35 cellular contexts compared by ENCODE assay signal in the genomic region with DNA sequence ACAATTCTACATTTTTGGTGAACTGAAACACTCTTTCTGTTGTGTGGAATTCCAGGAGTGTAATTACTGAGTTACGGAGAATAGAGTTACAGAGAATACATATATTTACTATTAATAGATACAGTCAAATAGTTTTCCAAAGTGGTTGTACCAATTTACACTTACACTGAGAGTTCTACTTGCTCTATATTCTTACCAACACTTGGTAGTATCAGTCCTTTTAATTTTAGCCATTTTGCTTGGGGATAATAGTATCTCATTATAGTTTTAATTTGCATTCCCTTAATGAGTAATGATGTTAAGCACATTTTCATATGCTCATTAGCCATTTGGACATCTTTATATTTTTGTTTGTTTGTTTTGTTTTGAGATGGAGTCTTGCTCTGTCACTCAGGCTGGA. TPM values are rescaled to one million over a fixed set of nuclear protein-coding genes. Genes with fewer than 3 reads are reported as not detected.
DNase-seq lines count a peak whose midpoint lies in the region; ATAC-seq, FAIRE-seq and TF ChIP-seq lines count a peak whose summit lies in the region.
"Had no signal": no experiment of that assay in that cellular context is flagged by ENCODE, and none has a peak within 500 bp of the region (broad histone marks: within the 10 kb centered on the region; RNA-seq: fewer than 3 reads in every experiment).

No MANE protein-coding gene starts in this region.

- no peaks in the 10 kb centered on the region for H3K9me1 ChIP-seq in K562 (ENCODE audit: control insufficient read depth, insufficient read depth, low read length)

- H4K20me1 ChIP-seq in K562 (replicated peaks; ENCODE audit: control insufficient read depth, insufficient read depth, low read length), result no peaks in the 10 kb centered on the region
- H4K20me1 ChIP-seq: BLaER1 had no signal

- H3K4me1 ChIP-seq in HEK293 (ENCODE audit: control insufficient read depth, insufficient read depth, low read length), result no peaks in the 10 kb centered on the region
- H3K4me1 ChIP-seq in K562 (replicated peaks in 1 of 2; ENCODE audit: control insufficient read depth in 2 of 2, insufficient read depth in 2 of 2, low read length in 2 of 2), result no peaks in the 10 kb centered on the region
- no peaks in the 10 kb centered on the region for H3K4me1 ChIP-seq in neutrophil (ENCODE audit: control insufficient read depth in 1 of 2, insufficient read depth in 1 of 2, low read depth in 1 of 2, low read length in 1 of 2)
- H3K4me1 ChIP-seq: A549, BE2C, BLaER1, Caco-2 had no signal

- TF ChIP-seq RAD21 in K562 (CRISPR knock-in tag; conservative IDR thresholded peaks at IDR 0.05 in 1 of 2, IDR thresholded peaks at IDR 0.05 in 1 of 2), result no peak

- H3K9ac ChIP-seq in K562 (ENCODE audit: insufficient read depth in 1 of 2, low read depth in 2 of 2, low read length in 2 of 2), result no peak overlapping the region
- H3K9ac ChIP-seq: BLaER1; BLaER1 treated with 17β-estradiol and CSF1 and Interleukin-3, amounts not matched to agents 10 nM and 100 nM had no signal

- H3K4me3 ChIP-seq in HEK293 (ENCODE audit: low read depth, low read length) (no peak overlapping the region), K562 (no peak overlapping the region), neutrophil (ENCODE audit: low read depth in 1 of 2, low read length in 1 of 2) (no peak overlapping the region)
- H3K4me3 ChIP-seq: A549; BLaER1; BLaER1 treated with 17β-estradiol and CSF1 and Interleukin-3, amounts not matched to agents 10 nM and 100 nM had no signal

- H3K9me3 ChIP-seq in HEK293 (ENCODE audit: control insufficient read depth, insufficient read depth, low read depth, low read length) (no peaks in the 10 kb centered on the region), K562 (replicated peaks; ENCODE audit: control insufficient read depth, insufficient read depth, low read depth, low read length) (no peaks in the 10 kb centered on the region), neutrophil (no peaks in the 10 kb centered on the region)
- H3K9me3 ChIP-seq: A549, BE2C, Caco-2 had no signal

- H3K27me3 Mint-ChIP-seq in naive thymus-derived CD8-positive, alpha-beta T cell, result no peaks in the 10 kb centered on the region
- H3K27me3 Mint-ChIP-seq in activated T-cell treated with anti-CD3 and anti-CD28 coated beads, Interleukin-2, amount 50 U/mL, for 72 hours (ENCODE audit: low read depth), result no peaks in the 10 kb centered on the region
- H3K27me3 Mint-ChIP-seq: B cell; CD4-positive, alpha-beta memory T cell; CD4-positive, alpha-beta T cell; CD4-positive, CD25-positive, alpha-beta regulatory T cell; CD8-positive, alpha-beta memory T cell had no signal

- POLR2A ChIA-PET in HEK293 (lab: Yijun Ruan, JAX), result no interaction called here
- POLR2A ChIA-PET in K562 (lab: Yijun Ruan, JAX), result no interaction called here
- POLR2A ChIA-PET in naive thymus-derived CD8-positive, alpha-beta T cell (lab: Charles Lee), result no interaction called here

- H3K4me3 Mint-ChIP-seq in naive thymus-derived CD8-positive, alpha-beta T cell, result no peak overlapping the region
- no peak overlapping the region for H3K4me3 Mint-ChIP-seq in activated T-cell treated with anti-CD3 and anti-CD28 coated beads, Interleukin-2, amount 50 U/mL, for 72 hours
- H3K4me3 Mint-ChIP-seq: B cell; CD14-positive monocyte; CD4-positive, alpha-beta memory T cell; CD4-positive, alpha-beta T cell; CD4-positive, CD25-positive, alpha-beta regulatory T cell; CD8-positive, alpha-beta memory T cell; CD8-positive, alpha-beta T cell had no signal

- peaks cover 9 to 68% (median 37%) of the 10 kb centered on the region in 3 donors for H3K36me3 Mint-ChIP-seq in naive thymus-derived CD8-positive, alpha-beta T cell
- H3K36me3 Mint-ChIP-seq in activated T-cell treated with anti-CD3 and anti-CD28 coated beads, Interleukin-2, amount 50 U/mL, for 72 hours (ENCODE audit: insufficient read depth in 2 of 2), result peaks cover 2 to 4% of the 10 kb centered on the region in 2 donors

- no peak overlapping the region for H3K27ac Mint-ChIP-seq in naive thymus-derived CD8-positive, alpha-beta T cell
- no peak overlapping the region for H3K27ac Mint-ChIP-seq in activated T-cell treated with anti-CD3 and anti-CD28 coated beads, Interleukin-2, amount 50 U/mL, for 72 hours
- H3K27ac Mint-ChIP-seq: B cell; CD4-positive, alpha-beta memory T cell; CD4-positive, alpha-beta T cell; CD4-positive, CD25-positive, alpha-beta regulatory T cell; CD8-positive, alpha-beta T cell had no signal

- DNase-seq in K562 (ENCODE audit: extremely low read depth in 1 of 4, low spot score in 3 of 4) (no peak), NCI-H345 treated with DMSO at 0.1 percent for 48 hours (lab: John Stamatoyannopoulos, UW; ENCODE audit: unreplicated experiment) (no peak)
- DNase-seq in naive thymus-derived CD8-positive, alpha-beta T cell, result no peak
- no peak for DNase-seq in activated T-cell treated with anti-CD3 and anti-CD28 coated beads, Interleukin-2, amount 50 U/mL, for 72 hours
- DNase-seq: 8988T; ACHN; AML-193; BE2C; C1 segment of cervical spinal cord; Caco-2; Calu3; CD4-positive, alpha-beta memory T cell; CD4-positive, alpha-beta T cell; CD4-positive, CD25-positive, alpha-beta regulatory T cell; CD8-positive, alpha-beta memory T cell; CD8-positive, alpha-beta T cell; COR-L47; DMS 273 treated with DMSO at 0.1 percent for 48 hours; DMS153; DMS53; DMS79; DMS79 treated with DMSO at 0.1 percent for 48 hours; DND-41; EL had no signal

- H3K79me2 ChIP-seq in K562 (ENCODE audit: control insufficient read depth, insufficient read depth, low read length), result no peaks in the 10 kb centered on the region

- TF ChIP-seq CTCF in HEK293 (tag by site-specific recombination; IDR thresholded peaks at IDR 0.05), result no peak
- TF ChIP-seq CTCF in K562 (IDR thresholded peaks at IDR 0.05 in 2 of 3, conservative IDR thresholded peaks at IDR 0.05 in 1 of 3; ENCODE audit: insufficient read depth in 2 of 3, low read depth in 1 of 3, low read length in 3 of 3), result no peak
- no peak for TF ChIP-seq CTCF in neutrophil (IDR thresholded peaks at IDR 0.05)

- H3K36me3 ChIP-seq in HEK293 (ENCODE audit: control insufficient read depth in 2 of 2, insufficient read depth in 1 of 2, low read length in 2 of 2), result peaks cover 11 to 82% of the 10 kb centered on the region in 2 experiments
- peaks cover 21% of the 10 kb centered on the region; the same call in 2 of the 3 replicates for H3K36me3 ChIP-seq in K562 (ENCODE audit: control insufficient read depth, insufficient read depth, low read length)
- H3K36me3 ChIP-seq in neutrophil, result peaks cover 100% of the 10 kb centered on the region
- H3K36me3 ChIP-seq: BE2C had no signal

- ATAC-seq in K562, result no peak
- no peak for ATAC-seq in naive thymus-derived CD8-positive, alpha-beta T cell
- no peak for ATAC-seq in activated T-cell treated with anti-CD3 and anti-CD28 coated beads, Interleukin-2, amount 50 U/mL, for 72 hours (replicated peaks in 1 of 2)
- ATAC-seq: A549; CD8-positive, alpha-beta T cell had no signal

- CTCF ChIA-PET in HEK293 (lab: Yijun Ruan, JAX), result no interaction called here
- CTCF ChIA-PET in K562 (lab: Yijun Ruan, JAX; ENCODE audit: low intra/inter-chr PET ratio), result no interaction called here

- peaks cover 0 to 2% (median 0%) of the 10 kb centered on the region in 9 donors for H3K9me3 Mint-ChIP-seq in naive thymus-derived CD8-positive, alpha-beta T cell
- H3K9me3 Mint-ChIP-seq in activated T-cell treated with anti-CD3 and anti-CD28 coated beads, Interleukin-2, amount 50 U/mL, for 72 hours, result no peaks in the 10 kb centered on the region
- H3K9me3 Mint-ChIP-seq: CD4-positive, alpha-beta memory T cell; CD4-positive, CD25-positive, alpha-beta regulatory T cell had no signal

- H3K27me3 ChIP-seq in K562 (ENCODE audit: control insufficient read depth in 2 of 2, insufficient read depth in 2 of 2, low read length in 2 of 2), result no peaks in the 10 kb centered on the region
- no peaks in the 10 kb centered on the region for H3K27me3 ChIP-seq in neutrophil
- H3K27me3 ChIP-seq: BE2C; BLaER1; BLaER1 treated with 17β-estradiol and CSF1 and Interleukin-3, amounts not matched to agents 10 nM and 100 nM had no signal

- intact Hi-C loops in K562 (cut with micrococcal nuclease), result no loop called here

- H2AFZ ChIP-seq in K562 (ENCODE audit: low read depth, low read length), result no peak overlapping the region

- BruUV-seq in K562 (replicated peaks; lab: Mats Ljungman, UMichigan), result no TSS peak

- no peak overlapping the region for H3K27ac ChIP-seq in HEK293 (ENCODE audit: extremely low read depth, low read depth, low read length)
- H3K27ac ChIP-seq in K562 (ENCODE audit: extremely low read depth, low read depth, low read length), result no peak overlapping the region
- peak overlapping the region; percentile 7 for H3K27ac ChIP-seq in neutrophil
- H3K27ac ChIP-seq: 22Rv1, A549, BLaER1, C4-2B had no signal

- FAIRE-seq in K562 (lab: Jason Lieb, UNC), result no peak
- FAIRE-seq: A204.1, A549, D721Med had no signal

- in situ Hi-C loops in K562 (cut with MboI), result no loop called here

- no peak for TF ChIP-seq EP300 in K562 (IDR thresholded peaks at IDR 0.05; ENCODE audit: low read length)

- WGBS in K562 (ENCODE audit: insufficient coverage, low coverage, missing lambda C conversion rate), result 100% methylated on average over 1 of the region's 1 CpG

- H3K4me2 ChIP-seq in K562 (ENCODE audit: insufficient read depth, low read length), result no peak overlapping the region
- H3K4me2 ChIP-seq: A549, BLaER1 had no signal

- no peak for TF ChIP-seq POLR2A in K562 (conservative IDR thresholded peaks at IDR 0.05)

- no peaks in the 10 kb centered on the region for H3K4me1 Mint-ChIP-seq in naive thymus-derived CD8-positive, alpha-beta T cell
- H3K4me1 Mint-ChIP-seq in activated T-cell treated with anti-CD3 and anti-CD28 coated beads, Interleukin-2, amount 50 U/mL, for 72 hours (ENCODE audit: low read depth), result no peaks in the 10 kb centered on the region
- H3K4me1 Mint-ChIP-seq: B cell; CD4-positive, alpha-beta memory T cell; CD4-positive, CD25-positive, alpha-beta regulatory T cell; CD8-positive, alpha-beta memory T cell had no signal

RNA-seq across cellular contexts. Expression of a gene that starts 28.9 kb away (rescaled TPM):
- 17.2 and 26.4 TPM in 2 replicates for total RNA-seq in K562 (2011; cell fraction: chromatin; rRNA removed; ENCODE audit: low replicate concordance)
- total RNA-seq in K562 (2011; cell fraction: nucleolus; rRNA removed), result 9.3 and 16.1 TPM in 2 replicates
- 18.0 and 22.6 TPM in 2 replicates for total RNA-seq in K562 (2011; cell fraction: nucleoplasm; rRNA removed)
- total RNA-seq in K562 (2014; rRNA removed) (4.5 and 6.8 TPM in 2 replicates), K562 (2014; rRNA removed; fragmentation: Illumina TruSeq; extraction: Trizol) (10.5 and 10.7 TPM in 2 replicates), K562 (2015; rRNA removed; fragmentation: Illumina TruSeq; extraction: Trizol) (6.1 and 6.4 TPM in 2 replicates), K562 (2021) (6.8 and 8.5 TPM in 2 replicates)
- polyA plus RNA-seq in K562 (2011; rRNA removed) (9.3 and 11.6 TPM in 2 replicates), K562 (2014; fragmentation: Illumina TruSeq; extraction: Trizol) (8.8 and 13.4 TPM in 2 replicates), K562 (2014; fragmentation: Nextera tagmentation; extraction: Ambion mirVana) (1 to 10 TPM; 1.3 to 2.2 TPM), K562 (2014; rRNA removed) (6.5 and 8.1 TPM in 2 replicates)
- 10.7 and 11.3 TPM in 2 replicates for polyA plus RNA-seq in K562 (2011; cell fraction: cytosol; rRNA removed)
- polyA plus RNA-seq in K562 (2011; cell fraction: nucleus; rRNA removed), result 11.4 and 15.4 TPM in 2 replicates
- 7.3 and 10.0 TPM in 2 replicates for polyA plus RNA-seq in K562 (2012)
- polyA minus RNA-seq in K562 (2011; rRNA and poly(A)+ RNA removed), result 23.0 and 24.1 TPM in 2 replicates
- polyA minus RNA-seq in K562 (2011; cell fraction: cytosol; rRNA and poly(A)+ RNA removed), result 9.9 and 11.2 TPM in 2 replicates
- polyA minus RNA-seq in K562 (2011; cell fraction: nucleus; rRNA and poly(A)+ RNA removed), result 8.2 and 8.6 TPM in 2 replicates
- 10 to 100 TPM; 12.1 to 12.8 TPM for total RNA-seq in naive thymus-derived CD8-positive, alpha-beta T cell
- polyA plus RNA-seq in naive thymus-derived CD8-positive, alpha-beta T cell, result 1 to 10 TPM; 2.2 to 5.9 (median 2.7) TPM
- total RNA-seq in activated T-cell treated with anti-CD3 and anti-CD28 coated beads, Interleukin-2, amount 50 U/mL, for 72 hours, result 10 to 100 TPM; 10.9 to 13.6 TPM

RNA-seq across cellular contexts. Expression of a gene that starts 46.3 kb away (rescaled TPM):
- 74.1 and 88.4 TPM in 2 replicates for total RNA-seq in K562 (2011; cell fraction: chromatin; rRNA removed; ENCODE audit: low replicate concordance)
- 28.0 and 34.0 TPM in 2 replicates for total RNA-seq in K562 (2011; cell fraction: nucleolus; rRNA removed)
- total RNA-seq in K562 (2011; cell fraction: nucleoplasm; rRNA removed), result 60.8 and 97.1 TPM in 2 replicates
- total RNA-seq in K562 (2014; rRNA removed), result 26.0 and 30.2 TPM in 2 replicates
- total RNA-seq in K562 (2014; rRNA removed; fragmentation: Illumina TruSeq; extraction: Trizol), result 27.4 and 29.5 TPM in 2 replicates
- total RNA-seq in K562 (2015; rRNA removed; fragmentation: Illumina TruSeq; extraction: Trizol), result 26.1 and 26.5 TPM in 2 replicates
- total RNA-seq in K562 (2021), result 59.4 and 64.2 TPM in 2 replicates
- 21.2 and 25.7 TPM in 2 replicates for polyA plus RNA-seq in K562 (2011; rRNA removed)
- polyA plus RNA-seq in K562 (2011; cell fraction: cytosol; rRNA removed), result 23.0 and 25.9 TPM in 2 replicates
- 51.2 and 62.9 TPM in 2 replicates for polyA plus RNA-seq in K562 (2011; cell fraction: nucleus; rRNA removed)
- polyA plus RNA-seq in K562 (2012), result 12.8 and 19.1 TPM in 2 replicates
- polyA plus RNA-seq in K562 (2014; fragmentation: Illumina TruSeq; extraction: Trizol), result 25.7 and 27.1 TPM in 2 replicates
- 10 to 100 TPM in 1 of 2 experiments, 1 to 10 TPM in 1; 7.3 to 13.3 TPM for polyA plus RNA-seq in K562 (2014; fragmentation: Nextera tagmentation; extraction: Ambion mirVana)
- 20.8 and 21.2 TPM in 2 replicates for polyA plus RNA-seq in K562 (2014; rRNA removed)
- polyA minus RNA-seq in K562 (2011; rRNA and poly(A)+ RNA removed), result 54.8 and 61.7 TPM in 2 replicates
- 44.2 and 50.2 TPM in 2 replicates for polyA minus RNA-seq in K562 (2011; cell fraction: cytosol; rRNA and poly(A)+ RNA removed)
- polyA minus RNA-seq in K562 (2011; cell fraction: nucleus; rRNA and poly(A)+ RNA removed), result 21.4 and 34.9 TPM in 2 replicates
- 10 to 100 TPM; 27.7 to 28.3 TPM for total RNA-seq in naive thymus-derived CD8-positive, alpha-beta T cell
- 1 to 10 TPM; 6.1 to 9.9 (median 7.9) TPM for polyA plus RNA-seq in naive thymus-derived CD8-positive, alpha-beta T cell
- 10 to 100 TPM; 28.6 to 33.0 TPM for total RNA-seq in activated T-cell treated with anti-CD3 and anti-CD28 coated beads, Interleukin-2, amount 50 U/mL, for 72 hours
